In the genomic region with DNA sequence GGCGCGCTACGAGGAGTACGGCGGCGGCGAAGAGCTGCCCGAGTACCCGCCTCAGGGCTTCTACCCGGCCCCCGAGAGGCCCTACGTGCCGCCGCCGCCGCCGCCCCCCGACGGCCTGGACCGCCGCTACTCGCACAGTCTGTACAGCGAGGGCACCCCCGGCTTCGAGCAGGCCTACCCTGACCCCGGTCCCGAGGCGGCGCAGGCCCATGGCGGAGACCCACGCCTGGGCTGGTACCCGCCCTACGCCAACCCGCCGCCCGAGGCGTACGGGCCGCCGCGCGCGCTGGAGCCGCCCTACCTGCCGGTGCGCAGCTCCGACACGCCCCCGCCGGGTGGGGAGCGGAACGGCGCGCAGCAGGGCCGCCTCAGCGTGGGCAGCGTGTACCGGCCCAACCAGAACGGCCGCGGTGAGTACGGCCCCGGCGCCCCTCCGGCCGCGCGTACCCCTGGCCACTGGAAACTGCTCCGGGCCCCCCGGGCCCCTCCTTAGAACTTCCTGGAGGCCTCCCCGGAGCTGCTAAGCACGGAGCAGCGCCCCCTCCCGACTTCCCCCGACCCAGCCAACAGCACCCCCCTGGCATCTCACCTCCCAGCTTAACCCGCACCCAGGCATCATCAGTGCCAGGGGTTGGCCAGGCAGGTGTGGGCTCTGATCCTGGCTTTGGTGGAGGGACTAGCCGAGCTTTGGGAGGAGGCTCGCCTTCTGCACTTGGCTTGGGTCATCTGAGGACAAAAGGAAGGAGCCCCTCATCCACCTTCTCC, we compare ENCODE assay signal across 8 cellular contexts. TPM values are rescaled to one million over a fixed set of nuclear protein-coding genes. Genes with fewer than 3 reads are reported as not detected.
DNase-seq lines count a peak whose midpoint lies in the region; ATAC-seq, FAIRE-seq and TF ChIP-seq lines count a peak whose summit lies in the region.

No MANE protein-coding gene starts in this region.

- BruUV-seq in HepG2 (replicated peaks; lab: Mats Ljungman, UMichigan), result no TSS peak

- in situ Hi-C loops in HepG2 (cut with HindIII; ENCODE audit: extremely low pct_ligation_motif_present, low pct_unique_long_range_greater_than_20kb), result no loop called here

- peaks cover 5% of the 10 kb centered on the region for H3K36me3 Mint-ChIP-seq in central memory CD8-positive, alpha-beta T cell (ENCODE audit: insufficient read depth)

- ATAC-seq in central memory CD8-positive, alpha-beta T cell (replicated peaks; ENCODE audit: extremely low read depth, poor library complexity, severe bottlenecking), result peak; percentile 85
- ATAC-seq in HepG2 (peak; percentile 74), HG03565 (IDR thresholded peaks at IDR 0.05; ENCODE audit: unreplicated experiment) (no peak), GM19324 (IDR thresholded peaks at IDR 0.05; ENCODE audit: low FRiP score, unreplicated experiment) (no peak)

- no peaks in the 10 kb centered on the region for H3K79me2 ChIP-seq in HepG2 (ENCODE audit: insufficient read depth, low read length)

- peak overlapping the region; percentile 14 for H3K27ac Mint-ChIP-seq in central memory CD8-positive, alpha-beta T cell (ENCODE audit: low read depth)

- no peaks in the 10 kb centered on the region for H3K27me3 Mint-ChIP-seq in central memory CD8-positive, alpha-beta T cell

- no peaks in the 10 kb centered on the region for H3K9me3 ChIP-seq in HepG2 (ENCODE audit: low read length)

- no peak overlapping the region for H3K27ac ChIP-seq in HepG2 (ENCODE audit: extremely low read length, insufficient read depth, low read length)

- H3K4me3 ChIP-seq in LNCaP clone FGC (ENCODE audit: low read depth, low read length) (peak overlapping the region; percentile 57), HepG2 (replicated peaks in 1 of 3; ENCODE audit: insufficient read depth in 1 of 3, low read depth in 2 of 3, low read length in 3 of 3) (peak overlapping the region; percentile 10 to 58 (median 31); a peak in 4 of 6 replicates)

- intact Hi-C loops in HepG2 (cut with micrococcal nuclease; ENCODE audit: unreplicated experiment), result no loop called here

- TF ChIP-seq CTCF in LNCaP clone FGC (IDR thresholded peaks at IDR 0.05; ENCODE audit: control insufficient read depth, extremely low read depth, insufficient read depth) (peak; percentile 63), HepG2 (CRISPR knock-in tag; IDR thresholded peaks at IDR 0.05) (peak; percentile 39)

- H3K27me3 ChIP-seq in HepG2 (ENCODE audit: control insufficient read depth in 1 of 2, insufficient read depth in 2 of 2, low read length in 2 of 2), result peaks cover 5 to 59% of the 10 kb centered on the region in 2 experiments; a peak in 3 of 5 replicates

- no peaks in the 10 kb centered on the region for H4K20me1 ChIP-seq in HepG2 (ENCODE audit: insufficient read depth, low read length)

- peaks cover 6% of the 10 kb centered on the region; the same call in 1 of the 2 replicates for H3K4me1 ChIP-seq in HepG2 (ENCODE audit: insufficient read depth, low read length)

- H3K4me2 ChIP-seq in HepG2 (ENCODE audit: low read depth, low read length), result peak overlapping the region; percentile 54

- peak; percentile 33 for DNase-seq in DMS53 treated with DMSO at 0.1 percent for 48 hours (lab: John Stamatoyannopoulos, UW; ENCODE audit: unreplicated experiment)
- DNase-seq in LNCaP clone FGC (ENCODE audit: low read depth), result no peak
- DNase-seq in activated CD4-positive, CD25-positive, alpha-beta regulatory T cell treated with anti-CD3 and anti-CD28 coated beads, Interleukin-2, amount 50 U/mL, for 72 hours, result peak; percentile 80
- DNase-seq in central memory CD8-positive, alpha-beta T cell (ENCODE audit: low spot score in 2 of 2), result peak; percentile 66 to 70
- DNase-seq in HepG2 (ENCODE audit: low spot score), result no peak
- DNase-seq in stimulated activated CD4-positive, alpha-beta T cell treated with anti-CD3 and anti-CD28 coated beads, TNF-alpha, amount 100 ng/mL, for 1 hour (ENCODE audit: low read depth in 3 of 3, low spot score in 1 of 3), result peak; percentile 37 to 68 (median 60)

- CTCF ChIA-PET in HepG2 (lab: Yijun Ruan, JAX; ENCODE audit: low intra/inter-chr PET ratio, low total read pairs), result interaction anchor here (0.8 kb wide), 1 partner anchor 54 kb away, joined by 3 read pairs; the partner anchor contains the start of gene TBC1D21

- no peak for TF ChIP-seq POLR2A in HepG2 (IDR thresholded peaks at IDR 0.05; ENCODE audit: insufficient read depth in 1 of 2, low read depth in 2 of 2, low read length in 2 of 2)

- no peaks in the 10 kb centered on the region for H3K9me3 Mint-ChIP-seq in central memory CD8-positive, alpha-beta T cell

- H3K4me1 Mint-ChIP-seq in central memory CD8-positive, alpha-beta T cell, result peaks cover 44% of the 10 kb centered on the region

- POLR2A ChIA-PET in HepG2 (lab: Yijun Ruan, JAX), result no interaction called here

- H3K9ac ChIP-seq in HepG2 (ENCODE audit: insufficient read depth, low read depth, low read length), result no peak overlapping the region

- no CpG with 5 or more reads among the region's 78 CpGs for WGBS in HepG2 (ENCODE audit: low lambda C conversion rate)

- TF ChIP-seq EP300 in HepG2 (IDR thresholded peaks at IDR 0.05; ENCODE audit: low read depth in 2 of 2, low read length in 2 of 2), result no peak
- no peak for TF ChIP-seq EP300 in HepG2 (CRISPR knock-in tag; IDR thresholded peaks at IDR 0.05; ENCODE audit: borderline replicate concordance)

- TF ChIP-seq RAD21 in HepG2 (CRISPR knock-in tag; IDR thresholded peaks at IDR 0.05), result no peak

- H3K36me3 ChIP-seq in HepG2 (replicated peaks in 1 of 2; ENCODE audit: control insufficient read depth in 1 of 2, insufficient read depth in 2 of 2, low read length in 2 of 2), result no peaks in the 10 kb centered on the region

- H2AFZ ChIP-seq in HepG2 (ENCODE audit: low read length), result no peak overlapping the region

- no peak for FAIRE-seq in HepG2 (lab: Jason Lieb, UNC)

- peak overlapping the region; percentile 68 for H3K4me3 Mint-ChIP-seq in central memory CD8-positive, alpha-beta T cell

TF ChIP-seq in HepG2, 621 proteins besides CTCF, POLR2A, EP300 and RAD21 (continues in another document):
- 0 out of 2 replicates have a peak, but pooled peaks have one; percentile 50 for TF ChIP-seq MTF2 (CRISPR knock-in tag; IDR thresholded peaks at IDR 0.05; ENCODE audit: borderline replicate concordance)

RNA-seq across cellular contexts. Expression of gene LOXL1, which starts 1.4 kb away (rescaled TPM):
- 0.51 TPM in 1 of 2 replicates, not detected in the other for total RNA-seq in HepG2 (2016; rRNA removed; fragmentation: Illumina TruSeq; extraction: Trizol)
- total RNA-seq in HepG2 (2016; cell fraction: cytosol; rRNA removed; fragmentation: Illumina TruSeq; extraction: Trizol; ENCODE audit: low read depth), result 0.10 TPM in 1 of 2 replicates, not detected in the other
- 0.30 and 0.40 TPM in 2 replicates for total RNA-seq in HepG2 (2016; cell fraction: insoluble cytoplasmic fraction; rRNA removed; fragmentation: Illumina TruSeq; extraction: Trizol)
- total RNA-seq in HepG2 (2016; cell fraction: membrane; rRNA removed; fragmentation: Illumina TruSeq; extraction: Trizol), result 0.46 and 0.69 TPM in 2 replicates
- total RNA-seq in HepG2 (2016; cell fraction: nucleus; rRNA removed; fragmentation: Illumina TruSeq; extraction: Trizol), result 0.47 TPM in 1 of 2 replicates, not detected in the other
- 0.16 and 1.3 TPM in 2 replicates for polyA plus RNA-seq in HepG2 (2011; rRNA removed)
- polyA plus RNA-seq in HepG2 (2011; cell fraction: cytosol; rRNA removed), result 0.58 and 0.69 TPM in 2 replicates
- polyA plus RNA-seq in HepG2 (2011; cell fraction: nucleus; rRNA removed), result 0.35 and 0.80 TPM in 2 replicates
- not detected in 2 replicates for polyA plus RNA-seq in HepG2 (2012)
- 0.31 and 0.33 TPM in 2 replicates for polyA plus RNA-seq in HepG2 (2016; cell fraction: cytosol; fragmentation: Illumina TruSeq; extraction: Trizol; ENCODE audit: low read depth)
- 0.39 TPM in 1 of 2 replicates, not detected in the other for polyA plus RNA-seq in HepG2 (2016; cell fraction: insoluble cytoplasmic fraction; fragmentation: Illumina TruSeq; extraction: Trizol; ENCODE audit: low read depth)
- 0.41 and 0.76 TPM in 2 replicates for polyA plus RNA-seq in HepG2 (2016; cell fraction: membrane; fragmentation: Illumina TruSeq; extraction: Trizol; ENCODE audit: low read depth)
- 0.92 and 1.1 TPM in 2 replicates for polyA plus RNA-seq in HepG2 (2016; cell fraction: nucleus; fragmentation: Illumina TruSeq; extraction: Trizol; ENCODE audit: insufficient read depth, low read depth)
- polyA minus RNA-seq in HepG2 (2011; rRNA and poly(A)+ RNA removed; ENCODE audit: low replicate concordance), result 0.30 and 1.4 TPM in 2 replicates
- polyA minus RNA-seq in HepG2 (2011; cell fraction: cytosol; rRNA and poly(A)+ RNA removed), result 0.26 TPM in 1 of 2 replicates, not detected in the other
- 0.39 TPM in 1 of 2 replicates, not detected in the other for polyA minus RNA-seq in HepG2 (2011; cell fraction: nucleus; rRNA and poly(A)+ RNA removed)

RNA-seq across cellular contexts. Expression of gene TBC1D21, which starts 54.3 kb away (rescaled TPM):
- not detected in 2 replicates for total RNA-seq in HepG2 (2016; rRNA removed; fragmentation: Illumina TruSeq; extraction: Trizol)
- total RNA-seq in HepG2 (2016; cell fraction: cytosol; rRNA removed; fragmentation: Illumina TruSeq; extraction: Trizol; ENCODE audit: low read depth), result not detected in 2 replicates
- total RNA-seq in HepG2 (2016; cell fraction: insoluble cytoplasmic fraction; rRNA removed; fragmentation: Illumina TruSeq; extraction: Trizol), result not detected in 2 replicates
- not detected in 2 replicates for total RNA-seq in HepG2 (2016; cell fraction: membrane; rRNA removed; fragmentation: Illumina TruSeq; extraction: Trizol)
- not detected in 2 replicates for total RNA-seq in HepG2 (2016; cell fraction: nucleus; rRNA removed; fragmentation: Illumina TruSeq; extraction: Trizol)
- polyA plus RNA-seq in HepG2 (2011; rRNA removed), result not detected in 2 replicates
- polyA plus RNA-seq in HepG2 (2011; cell fraction: cytosol; rRNA removed), result not detected in 2 replicates
- not detected in 2 replicates for polyA plus RNA-seq in HepG2 (2011; cell fraction: nucleus; rRNA removed)
- polyA plus RNA-seq in HepG2 (2012), result not detected in 2 replicates
- not detected in 2 replicates for polyA plus RNA-seq in HepG2 (2016; cell fraction: cytosol; fragmentation: Illumina TruSeq; extraction: Trizol; ENCODE audit: low read depth)
- not detected in 2 replicates for polyA plus RNA-seq in HepG2 (2016; cell fraction: insoluble cytoplasmic fraction; fragmentation: Illumina TruSeq; extraction: Trizol; ENCODE audit: low read depth)
- not detected in 2 replicates for polyA plus RNA-seq in HepG2 (2016; cell fraction: membrane; fragmentation: Illumina TruSeq; extraction: Trizol; ENCODE audit: low read depth)
- polyA plus RNA-seq in HepG2 (2016; cell fraction: nucleus; fragmentation: Illumina TruSeq; extraction: Trizol; ENCODE audit: insufficient read depth, low read depth), result not detected in 2 replicates
- polyA minus RNA-seq in HepG2 (2011; rRNA and poly(A)+ RNA removed; ENCODE audit: low replicate concordance), result not detected in 2 replicates
- not detected in 2 replicates for polyA minus RNA-seq in HepG2 (2011; cell fraction: cytosol; rRNA and poly(A)+ RNA removed)
- not detected in 2 replicates for polyA minus RNA-seq in HepG2 (2011; cell fraction: nucleus; rRNA and poly(A)+ RNA removed)

Comparison
In these comparisons a context has a peak if more than half of its experiments do, and no peak if none do; other contexts are left out.
1. DNase-seq: peak in DMS53 treated with DMSO at 0.1 percent for 48 hours (single experiment), activated CD4-positive, CD25-positive, alpha-beta regulatory T cell treated with anti-CD3 and anti-CD28 coated beads, Interleukin-2, amount 50 U/mL, for 72 hours (single experiment), central memory CD8-positive, alpha-beta T cell (2 of 2) and stimulated activated CD4-positive, alpha-beta T cell treated with anti-CD3 and anti-CD28 coated beads, TNF-alpha, amount 100 ng/mL, for 1 hour (3 of 3); none in LNCaP clone FGC (single experiment) and HepG2 (single experiment).
2. ATAC-seq: peak in central memory CD8-positive, alpha-beta T cell (single experiment) and HepG2 (single experiment); none in HG03565 (single experiment) and GM19324 (single experiment).